Comparison of ENCODE assay signal across 21 cellular contexts in genomic region chr22:46573781-46574437, GRCh38. TPM values are rescaled to one million over a fixed set of nuclear protein-coding genes. Genes with fewer than 3 reads are reported as not detected.
DNase-seq lines count a peak whose midpoint lies in the region; ATAC-seq, FAIRE-seq and TF ChIP-seq lines count a peak whose summit lies in the region.
"Had no signal": no experiment of that assay in that cellular context is flagged by ENCODE, and none has a peak within 500 bp of the region (broad histone marks: within the 10 kb centered on the region; RNA-seq: fewer than 3 reads in every experiment).

No MANE protein-coding gene starts in this region.

- no peak overlapping the region for H2BK120ac ChIP-seq in H1 (replicated peaks; ENCODE audit: low read depth, low read length)

- H3K23me2 ChIP-seq in H1 (ENCODE audit: low read depth, low read length) = peaks cover 11% of the 10 kb centered on the region; the same call in 1 of the 2 replicates

- H4K20me1 ChIP-seq in H1 (replicated peaks in 1 of 2; ENCODE audit: control insufficient read depth in 1 of 2, insufficient read depth in 2 of 2, low read length in 2 of 2) = peaks cover 0 to 7% of the 10 kb centered on the region in 2 experiments

- no peak for FAIRE-seq in H1 (lab: Jason Lieb, UNC)
- FAIRE-seq: frontal cortex, TTC549 had no signal

- H4K8ac ChIP-seq in H1 (ENCODE audit: extremely low read depth, insufficient read depth, low read length) = no peak overlapping the region; the same call in 1 of the 2 replicates

- peaks cover 0 to 11% (median 5%) of the 10 kb centered on the region in 4 experiments; a peak in 4 of 7 replicates for H3K27me3 ChIP-seq in H1 (replicated peaks in 1 of 4; ENCODE audit: control insufficient read depth in 3 of 4, extremely low read depth in 1 of 4, insufficient read depth in 3 of 4, low read length in 3 of 4)
- no peaks in the 10 kb centered on the region for H3K27me3 ChIP-seq in spleen (replicated peaks in 1 of 7)
- H3K27me3 ChIP-seq: brain microvascular endothelial cell, MG63, tibial nerve had no signal

- H3K79me1 ChIP-seq in H1 (ENCODE audit: low read depth, low read length) = peaks cover 11% of the 10 kb centered on the region; the same call in 1 of the 2 replicates

- no peak overlapping the region for H3K14ac ChIP-seq in H1 (ENCODE audit: insufficient read length)

- no peak overlapping the region for H3K4me2 ChIP-seq in H1 (ENCODE audit: insufficient read depth in 1 of 2, low read depth in 2 of 2, low read length in 2 of 2)

- DNase-seq in SIG-M5 treated with dmso at 0.1 percent for 504 hours (lab: John Stamatoyannopoulos, UW; ENCODE audit: unreplicated experiment) (peak; percentile 70), SIG-M5 (lab: John Stamatoyannopoulos, UW) (no peak), NOMO-1 (lab: John Stamatoyannopoulos, UW; ENCODE audit: unreplicated experiment in 2 of 2) (peak; percentile 70 to 80), H1 (ENCODE audit: low read depth in 1 of 2, low spot score in 2 of 2) (no peak), spleen (peak; percentile 72), HuH-7 (ENCODE audit: low spot score) (no peak)
- no peak for DNase-seq in activated effector memory CD4-positive, alpha-beta T cell treated with Interleukin-2 at 50 U/mL for 16 hours
- DNase-seq: 8988T; activated CD4-positive, alpha-beta T cell treated with anti-CD3 and anti-CD28 coated beads, Interleukin-2, amount 50 U/mL, for 48 hours; brain microvascular endothelial cell; dermis blood vessel endothelial cell; HFFc6; MG63; NCI-H2081 treated with DMSO at 0.1 percent for 48 hours; NCI-H524 treated with DMSO at 0.1 percent for 48 hours had no signal

- CTCF ChIA-PET in H1 (lab: Charles Lee; ENCODE audit: partially characterized antibody) = interaction anchor here (1.0 kb wide), 1 partner anchor 107 kb away, joined by 3 read pairs; no protein-coding TSS in a partner anchor

- no peak overlapping the region for H2AK5ac ChIP-seq in H1 (ENCODE audit: low read depth, low read length)

- no peak for ATAC-seq in HG02623 (IDR thresholded peaks at IDR 0.05; ENCODE audit: unreplicated experiment)
- ATAC-seq: stimulated activated effector memory CD8-positive, alpha-beta T cell treated with anti-CD3 and anti-CD28 coated beads, Interleukin-12 subunit alpha, Interleukin-12 subunit beta, amount 100 ng/mL, for 72 hours had no signal

- no peak overlapping the region for H4K91ac ChIP-seq in H1 (replicated peaks; ENCODE audit: insufficient read length, low read length)

- H2BK15ac ChIP-seq in H1 (ENCODE audit: low read length) = 0 out of 2 replicates have a peak overlapping the region, but pooled peaks have one; percentile 46

- no peak overlapping the region for H3K27ac ChIP-seq in H1 (ENCODE audit: low read depth, low read length)
- H3K27ac ChIP-seq in spleen = no peak overlapping the region
- H3K27ac ChIP-seq: brain microvascular endothelial cell, epithelial cell of prostate, tibial nerve had no signal

- no peak for TF ChIP-seq EP300 in H1 (IDR thresholded peaks at IDR 0.05; ENCODE audit: borderline replicate concordance in 1 of 2, low read depth in 2 of 2, low read length in 2 of 2)

- H3K18ac ChIP-seq in H1 (ENCODE audit: extremely low read depth, low read length) = no peak overlapping the region

- H2BK20ac ChIP-seq in H1 (ENCODE audit: low read length) = no peak overlapping the region

- H3K36me3 ChIP-seq in H1 (ENCODE audit: control insufficient read depth in 2 of 4, insufficient read depth in 4 of 4, low read length in 3 of 4) (no peaks in the 10 kb centered on the region), spleen (no peaks in the 10 kb centered on the region)
- H3K36me3 ChIP-seq: brain microvascular endothelial cell, MG63, tibial nerve had no signal

- peak overlapping the region; percentile 78 for H3K4ac ChIP-seq in H1 (replicated peaks; ENCODE audit: insufficient read length, low read depth, low read length)

- H4K5ac ChIP-seq in H1 (ENCODE audit: insufficient read length, low read depth, low read length) = no peak overlapping the region

- no peak overlapping the region for H3K56ac ChIP-seq in H1 (replicated peaks; ENCODE audit: insufficient read length, low read depth, low read length)

- intact Hi-C loops in spleen (cut with DNase I; ENCODE audit: low total_unique reads) = no loop called here

- 93% methylated on average over 16 of the region's 18 CpGs; no CpG with 5 or more reads in 1 of the 2 experiments for WGBS in H1 (ENCODE audit: extremely low coverage in 1 of 2, insufficient coverage in 1 of 2, insufficient read length in 1 of 2, insufficient replicate concordance in 2 of 2, low coverage in 1 of 2, low lambda C conversion rate in 2 of 2, missing lambda C conversion rate in 1 of 2), 2 experiments
- 69 to 80% (median 70%) methylated on average over 17 to 18 of the region's 18 CpGs for WGBS in spleen, 5 donors

- H3K4me1 ChIP-seq in H1 (replicated peaks in 1 of 4; ENCODE audit: control insufficient read depth in 3 of 4, insufficient read depth in 4 of 4, low read length in 3 of 4) (peaks cover 0 to 27% (median 15%) of the 10 kb centered on the region in 4 experiments; a peak in 6 of 7 replicates), spleen (peaks cover 14 to 47% (median 33%) of the 10 kb centered on the region in 6 donors)

- H3K79me2 ChIP-seq in H1 (ENCODE audit: control insufficient read depth in 1 of 2, insufficient read depth in 2 of 2, low read length in 2 of 2) = no peaks in the 10 kb centered on the region

- no peak overlapping the region for H2AFZ ChIP-seq in H1 (ENCODE audit: low read length)

- POLR2A ChIA-PET in H1 (lab: Charles Lee; ENCODE audit: partially characterized antibody) = no interaction called here

- TF ChIP-seq CTCF in H1 (IDR thresholded peaks at IDR 0.05; ENCODE audit: control extremely low read depth in 1 of 3, insufficient read depth in 1 of 3, low read depth in 1 of 3, low read length in 3 of 3) (no peak), spleen (IDR thresholded peaks at IDR 0.05 in 8 of 11, conservative IDR thresholded peaks at IDR 0.05 in 3 of 11) (no peak)

- TF ChIP-seq RAD21 in H1 (IDR thresholded peaks at IDR 0.05 in 1 of 2, conservative IDR thresholded peaks at IDR 0.05 in 1 of 2; ENCODE audit: low read depth in 2 of 2, low read length in 2 of 2) = no peak

- H3K23ac ChIP-seq in H1 (ENCODE audit: insufficient read length) = no peak overlapping the region

- H3K9me3 ChIP-seq in H1 (ENCODE audit: insufficient read depth in 2 of 2, low read depth in 1 of 2, low read length in 1 of 2) (no peaks in the 10 kb centered on the region), spleen (peaks cover 0 to 24% (median 20%) of the 10 kb centered on the region in 8 donors)
- H3K9me3 ChIP-seq: MG63 had no signal

- H2BK12ac ChIP-seq in H1 (ENCODE audit: low read depth, low read length) = no peak overlapping the region

- no peak overlapping the region for H3K9ac ChIP-seq in H1 (replicated peaks in 1 of 4; ENCODE audit: extremely low read depth in 1 of 4, low read depth in 3 of 4, low read length in 3 of 4)

- TF ChIP-seq POLR2A in H1 (IDR thresholded peaks at IDR 0.05; ENCODE audit: control extremely low read depth in 1 of 2, low read depth in 2 of 2, low read length in 2 of 2) = no peak
- TF ChIP-seq POLR2A in spleen (IDR thresholded peaks at IDR 0.05) = no peak

- H3K4me3 ChIP-seq in H1 (ENCODE audit: extremely low read depth in 1 of 4, insufficient read depth in 2 of 4, low read depth in 3 of 4, low read length in 4 of 4) (no peak overlapping the region), spleen (no peak overlapping the region)
- H3K4me3 ChIP-seq: MG63, tibial nerve had no signal

- H2BK5ac ChIP-seq in H1 (ENCODE audit: low read depth, low read length) = no peak overlapping the region

TF ChIP-seq in H1, 55 proteins besides CTCF, POLR2A, EP300 and RAD21:
- TF ChIP-seq E2F6 (IDR thresholded peaks at IDR 0.05) (0 out of 2 replicates have a peak, but pooled peaks have one; percentile 15), RBBP5 (IDR thresholded peaks at IDR 0.05; ENCODE audit: borderline replicate concordance, low read depth, low read length) (no peak)

RNA-seq across cellular contexts. Expression of gene CELSR1, which starts 36.5 kb away (rescaled TPM):
- total RNA-seq in H1 (2021; fragmentation: NEBNext Ultra II Directional; extraction: Animal tissue kit (Norgen Biotek cat#: 25700)) = 12.2 and 12.4 TPM in 2 replicates
- polyA plus RNA-seq in H1 (2011; rRNA removed) = 9.0 and 16.4 TPM in 2 replicates
- 9.1 TPM for polyA plus RNA-seq in H1 (2011; cell fraction: cytosol; rRNA removed)
- 36.2 TPM for polyA plus RNA-seq in H1 (2011; cell fraction: nucleus; rRNA removed)
- polyA plus RNA-seq in H1 (2012, experiment 1 of 2) = 8.8 to 12.1 TPM (median 10.3 TPM) in 4 replicates
- 7.3 TPM for polyA plus RNA-seq in H1 (2012, experiment 2 of 2)
- polyA plus RNA-seq in H1 (2013, experiment 1 of 2) = 10.4 TPM
- polyA plus RNA-seq in H1 (2013, experiment 2 of 2) = 9.5 TPM
- 22.5 and 24.2 TPM in 2 replicates for polyA minus RNA-seq in H1 (2011; rRNA and poly(A)+ RNA removed)
- polyA minus RNA-seq in H1 (2011; cell fraction: cytosol; rRNA and poly(A)+ RNA removed) = 13.4 TPM
- 38.4 TPM for polyA minus RNA-seq in H1 (2011; cell fraction: nucleus; rRNA and poly(A)+ RNA removed)
- 10 to 100 TPM in 2 of 7 donors, 1 to 10 TPM in 5; 4.3 to 12.7 (median 8.0) TPM for total RNA-seq in spleen
- polyA plus RNA-seq in spleen = 10 to 100 TPM in 2 of 3 donors, 1 to 10 TPM in 1; 8.2 to 13.1 (median 11.4) TPM

RNA-seq across cellular contexts. Expression of gene GRAMD4, which starts 46.3 kb away (rescaled TPM):
- 20.5 and 25.6 TPM in 2 replicates for total RNA-seq in H1 (2021; fragmentation: NEBNext Ultra II Directional; extraction: Animal tissue kit (Norgen Biotek cat#: 25700))
- 7.9 and 8.6 TPM in 2 replicates for polyA plus RNA-seq in H1 (2011; rRNA removed)
- polyA plus RNA-seq in H1 (2011; cell fraction: cytosol; rRNA removed) = 9.2 TPM
- 18.3 TPM for polyA plus RNA-seq in H1 (2011; cell fraction: nucleus; rRNA removed)
- 14.3 to 23.8 TPM (median 16.0 TPM) in 4 replicates for polyA plus RNA-seq in H1 (2012, experiment 1 of 2)
- polyA plus RNA-seq in H1 (2012, experiment 2 of 2) = 5.4 TPM
- 10.3 TPM for polyA plus RNA-seq in H1 (2013, experiment 1 of 2)
- polyA plus RNA-seq in H1 (2013, experiment 2 of 2) = 9.8 TPM
- polyA minus RNA-seq in H1 (2011; rRNA and poly(A)+ RNA removed) = 12.8 and 15.9 TPM in 2 replicates
- 8.7 TPM for polyA minus RNA-seq in H1 (2011; cell fraction: cytosol; rRNA and poly(A)+ RNA removed)
- polyA minus RNA-seq in H1 (2011; cell fraction: nucleus; rRNA and poly(A)+ RNA removed) = 8.7 TPM
- 10 to 100 TPM; 20.8 to 46.1 (median 33.1) TPM for total RNA-seq in spleen
- 10 to 100 TPM; 16.0 to 26.3 (median 21.5) TPM for polyA plus RNA-seq in spleen

Comparison
In these comparisons a context has a peak if more than half of its experiments do, and no peak if none do; other contexts are left out.
1. DNase-seq: peak in SIG-M5 treated with dmso at 0.1 percent for 504 hours (single experiment), NOMO-1 (2 of 2) and spleen (single experiment); none in SIG-M5 (single experiment), H1 (0 of 2), HuH-7 (single experiment) and activated effector memory CD4-positive, alpha-beta T cell treated with Interleukin-2 at 50 U/mL for 16 hours (single experiment).